ENCODE assay signal across 9 cellular contexts in the genomic region with DNA sequence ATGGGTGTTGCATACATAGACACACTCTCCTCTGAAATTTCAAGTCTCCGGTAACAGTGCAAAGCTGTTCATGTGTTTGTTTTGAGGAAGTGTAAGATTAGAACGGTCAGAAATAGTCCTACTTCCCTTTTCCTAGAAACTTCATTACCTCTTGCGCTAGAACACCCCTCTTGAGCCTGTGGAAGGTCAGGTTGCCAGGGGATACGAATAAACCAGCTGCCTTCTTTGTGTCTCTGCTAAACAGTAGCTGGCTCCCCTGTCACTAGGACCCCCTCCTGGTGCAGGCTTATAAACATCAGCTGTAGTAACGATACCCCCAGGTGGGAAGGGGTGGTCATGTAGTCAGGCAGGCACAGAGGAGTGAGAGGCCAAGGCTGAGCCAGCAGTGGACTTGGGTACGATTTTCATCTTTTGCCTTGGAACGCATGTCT.
DNase-seq lines count a peak whose midpoint lies in the region; ATAC-seq and TF ChIP-seq lines count a peak whose summit lies in the region.
"Had no signal": no experiment of that assay in that cellular context is flagged by ENCODE, and none has a peak within 500 bp of the region (broad histone marks: within the 10 kb centered on the region; RNA-seq: fewer than 3 reads in every experiment).

No MANE protein-coding gene starts in this region.

- peak overlapping the region in 1 of 2 donors; percentile 39 for H3K27ac Mint-ChIP-seq in effector memory CD8-positive, alpha-beta T cell
- no peak overlapping the region for H3K27ac Mint-ChIP-seq in activated naive CD4-positive, alpha-beta T cell treated with anti-CD3 and anti-CD28 coated beads, Interleukin-2, amount 10 ng/mL, durations not matched to agents 7 days and 5 days

- no peak for TF ChIP-seq CTCF in GM20000 (IDR thresholded peaks at IDR 0.05; ENCODE audit: extremely low read depth, missing control alignments)

- peaks cover 9 to 18% of the 10 kb centered on the region in 2 donors for H3K4me1 Mint-ChIP-seq in effector memory CD8-positive, alpha-beta T cell (ENCODE audit: low read depth in 2 of 2)
- no peaks in the 10 kb centered on the region for H3K4me1 Mint-ChIP-seq in activated naive CD4-positive, alpha-beta T cell treated with anti-CD3 and anti-CD28 coated beads, Interleukin-2, amount 10 ng/mL, durations not matched to agents 7 days and 5 days

- peak; percentile 52 for ATAC-seq in HG03460 (IDR thresholded peaks at IDR 0.05; ENCODE audit: unreplicated experiment)
- peak; percentile 43 for ATAC-seq in effector memory CD8-positive, alpha-beta T cell (replicated peaks)

- no peaks in the 10 kb centered on the region for H3K27me3 Mint-ChIP-seq in effector memory CD8-positive, alpha-beta T cell
- H3K27me3 Mint-ChIP-seq in activated naive CD4-positive, alpha-beta T cell treated with anti-CD3 and anti-CD28 coated beads, Interleukin-2, amount 10 ng/mL, durations not matched to agents 7 days and 5 days, result no peaks in the 10 kb centered on the region

- peaks cover 8% of the 10 kb centered on the region for H3K36me3 Mint-ChIP-seq in effector memory CD8-positive, alpha-beta T cell (ENCODE audit: insufficient read depth)
- H3K36me3 Mint-ChIP-seq in activated naive CD4-positive, alpha-beta T cell treated with anti-CD3 and anti-CD28 coated beads, Interleukin-2, amount 10 ng/mL, durations not matched to agents 7 days and 5 days, result no peaks in the 10 kb centered on the region

- H3K9me3 Mint-ChIP-seq in effector memory CD8-positive, alpha-beta T cell, result no peaks in the 10 kb centered on the region
- no peaks in the 10 kb centered on the region for H3K9me3 Mint-ChIP-seq in activated naive CD4-positive, alpha-beta T cell treated with anti-CD3 and anti-CD28 coated beads, Interleukin-2, amount 10 ng/mL, durations not matched to agents 7 days and 5 days

- DNase-seq in Ammon's horn (ENCODE audit: low spot score) (peak; percentile 62), GM20000 (ENCODE audit: low spot score) (peak; percentile 37), DMS53 (lab: John Stamatoyannopoulos, UW) (no peak), NCI-H1417 treated with DMSO at 0.1 percent for 48 hours (lab: John Stamatoyannopoulos, UW) (no peak)
- DNase-seq in effector memory CD8-positive, alpha-beta T cell, result no peak
- no peak for DNase-seq in activated CD8-positive, alpha-beta memory T cell treated with anti-CD3 and anti-CD28 coated beads for 24 hours
- DNase-seq in activated naive CD4-positive, alpha-beta T cell treated with anti-CD3 and anti-CD28 coated beads, Interleukin-2, amount 10 ng/mL, durations not matched to agents 7 days and 5 days, result no peak
- DNase-seq: NCI-H1694 treated with DMSO at 0.1 percent for 48 hours had no signal

- CTCF ChIA-PET in activated naive CD4-positive, alpha-beta T cell treated with anti-CD3 and anti-CD28 coated beads, Interleukin-2, amount 10 ng/mL, durations not matched to agents 7 days and 5 days (lab: Charles Lee), result no interaction called here

- no peak overlapping the region for H3K4me3 Mint-ChIP-seq in effector memory CD8-positive, alpha-beta T cell
- no peak overlapping the region for H3K4me3 Mint-ChIP-seq in activated naive CD4-positive, alpha-beta T cell treated with anti-CD3 and anti-CD28 coated beads, Interleukin-2, amount 10 ng/mL, durations not matched to agents 7 days and 5 days

Comparison
In these comparisons a context has a peak if more than half of its experiments do, and no peak if none do; other contexts are left out.
1. DNase-seq: peak in Ammon's horn (single experiment) and GM20000 (single experiment); none in effector memory CD8-positive, alpha-beta T cell (0 of 3), activated CD8-positive, alpha-beta memory T cell treated with anti-CD3 and anti-CD28 coated beads for 24 hours (single experiment), DMS53 (single experiment), activated naive CD4-positive, alpha-beta T cell treated with anti-CD3 and anti-CD28 coated beads, Interleukin-2, amount 10 ng/mL, durations not matched to agents 7 days and 5 days (single experiment) and NCI-H1417 treated with DMSO at 0.1 percent for 48 hours (single experiment).